In the genomic region with DNA sequence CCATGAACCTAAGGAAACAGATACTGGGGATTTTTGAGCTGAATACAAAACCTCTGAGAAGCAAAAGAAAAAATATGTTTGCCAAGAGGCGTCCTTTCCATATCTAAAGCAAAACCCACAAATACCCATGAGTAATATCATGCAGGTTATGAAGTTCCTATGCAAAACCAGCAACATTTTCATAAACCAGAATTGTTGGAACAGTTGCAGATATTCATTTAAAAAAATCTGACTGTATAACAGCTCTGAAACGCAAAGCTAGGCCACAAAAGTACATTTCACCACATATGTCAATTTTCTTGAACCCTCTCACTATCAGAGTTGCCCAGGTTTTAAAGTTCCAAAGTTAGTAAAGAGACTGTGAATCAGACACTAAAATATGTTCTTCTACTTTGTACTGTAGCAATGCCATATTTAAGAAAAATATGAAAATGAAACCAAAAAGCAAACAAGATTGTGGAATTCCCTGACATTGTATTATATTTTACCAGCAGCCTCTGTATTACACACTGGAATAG, we compare ENCODE assay signal across 9 cellular contexts. TPM values are rescaled to one million over a fixed set of nuclear protein-coding genes. Genes with fewer than 3 reads are reported as not detected.
DNase-seq lines count a peak whose midpoint lies in the region; ATAC-seq and TF ChIP-seq lines count a peak whose summit lies in the region.
"Had no signal": no experiment of that assay in that cellular context is flagged by ENCODE, and none has a peak within 500 bp of the region (broad histone marks: within the 10 kb centered on the region; RNA-seq: fewer than 3 reads in every experiment).

No MANE protein-coding gene starts in this region.

- H3K9me3 ChIP-seq in SU-DHL-6 (ENCODE audit: insufficient read depth, low read length) (0 out of 2 replicates have a peak, but pooled peaks cover 5% of the 10 kb centered on the region), mesenchymal stem cell (ENCODE audit: control insufficient read depth, low read length) (no peaks in the 10 kb centered on the region), thyroid gland (no peaks in the 10 kb centered on the region)

- 81% methylated on average over 2 of the region's 2 CpGs for WGBS in mesenchymal stem cell
- 37 to 43% methylated on average over 2 of the region's 2 CpGs for WGBS in lower leg skin, 2 donors
- 59 to 81% methylated on average over 2 of the region's 2 CpGs for WGBS in thyroid gland, 2 donors

- H3K4me3 ChIP-seq in SU-DHL-6 (ENCODE audit: insufficient read depth, low read length, poor library complexity, severe bottlenecking) (no peak overlapping the region), mesenchymal stem cell (ENCODE audit: insufficient read depth in 1 of 2, low read depth in 1 of 2, low read length in 2 of 2) (peak overlapping the region in 1 of 2 experiments; percentile 39), lower leg skin (ENCODE audit: low read depth, poor library complexity, severe bottlenecking) (no peak overlapping the region), thyroid gland (replicated peaks in 1 of 3) (no peak overlapping the region)

- H2BK15ac ChIP-seq in mesenchymal stem cell (ENCODE audit: low read depth, poor library complexity, severe bottlenecking): no peak overlapping the region

- H4K8ac ChIP-seq in mesenchymal stem cell (ENCODE audit: low read length): no peak overlapping the region

- ATAC-seq in HG02588 (IDR thresholded peaks at IDR 0.05; ENCODE audit: unreplicated experiment): peak; percentile 36
- no peak for ATAC-seq in HG03108 (IDR thresholded peaks at IDR 0.05; ENCODE audit: unreplicated experiment)

- no peak overlapping the region for H3K14ac ChIP-seq in mesenchymal stem cell (ENCODE audit: low read length in 2 of 2)

- H2AFZ ChIP-seq in SU-DHL-6 (ENCODE audit: low read depth, low read length, severe bottlenecking) (peak overlapping the region; percentile 78), mesenchymal stem cell (ENCODE audit: low read depth, low read length) (no peak overlapping the region)

- H3K9me2 ChIP-seq in SU-DHL-6 (replicated peaks; ENCODE audit: insufficient read depth, low read length): no peaks in the 10 kb centered on the region

- POLR2A ChIA-PET in GM10248 (lab: Yijun Ruan, JAX): no interaction called here

- H3K4me2 ChIP-seq in SU-DHL-6 (ENCODE audit: low read depth, low read length, poor library complexity, severe bottlenecking) (peak overlapping the region; percentile 44), mesenchymal stem cell (ENCODE audit: low read length, poor library complexity, severe bottlenecking) (no peak overlapping the region)

- no peaks in the 10 kb centered on the region for H3K79me2 ChIP-seq in SU-DHL-6 (ENCODE audit: insufficient read depth, low read length)

- H2BK120ac ChIP-seq in mesenchymal stem cell (ENCODE audit: low read depth, low read length): no peak overlapping the region

- H3K18ac ChIP-seq in mesenchymal stem cell (ENCODE audit: low read depth in 1 of 2, low read length in 2 of 2): no peak overlapping the region

- no peak overlapping the region for H2AK5ac ChIP-seq in mesenchymal stem cell (ENCODE audit: low read length, severe bottlenecking)

- H3K79me1 ChIP-seq in mesenchymal stem cell (replicated peaks; ENCODE audit: low read length, poor library complexity, severe bottlenecking): no peaks in the 10 kb centered on the region

- no peak overlapping the region for H2BK12ac ChIP-seq in mesenchymal stem cell (ENCODE audit: low read length in 2 of 2)

- DNase-seq in GM10248 (ENCODE audit: extremely low spot score) (peak; percentile 26), mesenchymal stem cell (peak; percentile 34), lower leg skin (ENCODE audit: low spot score in 2 of 2) (no peak), NCI-H187 treated with DMSO at 0.1 percent for 48 hours (lab: John Stamatoyannopoulos, UW) (no peak), thyroid gland (no peak)
- DNase-seq: stimulated activated naive CD4-positive, alpha-beta T cell treated with Interleukin-2 at 50 U/mL for 16 hours had no signal

- H3K36me3 ChIP-seq in SU-DHL-6 (ENCODE audit: low read length) (no peaks in the 10 kb centered on the region), mesenchymal stem cell (ENCODE audit: control insufficient read depth in 1 of 2, insufficient read depth in 2 of 2, low read depth in 1 of 2, low read length in 2 of 2) (no peaks in the 10 kb centered on the region), thyroid gland (no peaks in the 10 kb centered on the region)

- no peak overlapping the region for H2BK5ac ChIP-seq in mesenchymal stem cell (ENCODE audit: low read depth, low read length, poor library complexity, severe bottlenecking)

- H3F3A ChIP-seq in SU-DHL-6 (ENCODE audit: insufficient read depth): peaks cover 5% of the 10 kb centered on the region; the same call in 1 of the 2 replicates

- H3K9ac ChIP-seq in SU-DHL-6 (ENCODE audit: low read length): no peak overlapping the region
- H3K9ac ChIP-seq in mesenchymal stem cell (ENCODE audit: low read length): peak overlapping the region; percentile 80

- H3K23ac ChIP-seq in mesenchymal stem cell (ENCODE audit: low read length in 2 of 2): no peak overlapping the region

- H4K91ac ChIP-seq in mesenchymal stem cell (ENCODE audit: low read length): no peak overlapping the region

- intact Hi-C loops in lower leg skin (cut with DNase I; ENCODE audit: low total_unique reads): no loop called here
- intact Hi-C loops in thyroid gland (cut with DNase I): no loop called here

- H3K27ac ChIP-seq in SU-DHL-6 (ENCODE audit: low read depth, low read length) (0 out of 2 replicates have a peak overlapping the region, but pooled peaks have one; percentile 9), mesenchymal stem cell (ENCODE audit: low read length, poor library complexity, severe bottlenecking) (peak overlapping the region; percentile 10), thyroid gland (no peak overlapping the region)

- H3K4me1 ChIP-seq in mesenchymal stem cell (ENCODE audit: control insufficient read depth, insufficient read depth, low read depth, low read length) (peaks cover 3% of the 10 kb centered on the region), thyroid gland (peaks cover 0 to 21% of the 10 kb centered on the region in 2 donors)

- H3K27me3 ChIP-seq in SU-DHL-6 (ENCODE audit: low read length): no peaks in the 10 kb centered on the region
- no peaks in the 10 kb centered on the region for H3K27me3 ChIP-seq in mesenchymal stem cell (ENCODE audit: control insufficient read depth in 1 of 2, insufficient read depth in 1 of 2, low read length in 2 of 2)
- no peaks in the 10 kb centered on the region for H3K27me3 ChIP-seq in thyroid gland

- no peaks in the 10 kb centered on the region for H4K20me1 ChIP-seq in SU-DHL-6 (ENCODE audit: low read depth, low read length)

- no peak for TF ChIP-seq POLR2A in lower leg skin (IDR thresholded peaks at IDR 0.05)
- TF ChIP-seq POLR2A in thyroid gland (IDR thresholded peaks at IDR 0.05): no peak

- TF ChIP-seq CTCF in GM10248 (IDR thresholded peaks at IDR 0.05; ENCODE audit: control extremely low read depth, extremely low read depth, low read depth, missing control alignments) (no peak), SU-DHL-6 (IDR thresholded peaks at IDR 0.05; ENCODE audit: insufficient read depth, low read length, poor library complexity, severe bottlenecking) (no peak), lower leg skin (IDR thresholded peaks at IDR 0.05) (no peak), thyroid gland (IDR thresholded peaks at IDR 0.05) (no peak)

- no peak overlapping the region for H3K4ac ChIP-seq in mesenchymal stem cell (ENCODE audit: low read depth in 1 of 2, low read length in 2 of 2)

- CTCF ChIA-PET in GM10248 (lab: Yijun Ruan, JAX): interaction anchor here (1.3 kb wide), 1 partner anchor 17 kb away, joined by 4 read pairs; no protein-coding TSS in a partner anchor

RNA-seq across cellular contexts. Expression of a gene that starts 33.8 kb away (rescaled TPM):
- 346 TPM for polyA plus RNA-seq in mesenchymal stem cell (2013, experiment 1 of 2)
- polyA plus RNA-seq in mesenchymal stem cell (2013, experiment 2 of 2): 339 TPM
- total RNA-seq in lower leg skin: 10 to 100 TPM; 48.8 to 88.8 (median 57.4) TPM
- 100 to 1,000 TPM; 137 to 295 (median 158) TPM for total RNA-seq in thyroid gland

Comparison
In these comparisons a context has a peak if more than half of its experiments do, and no peak if none do; other contexts are left out.
1. DNase-seq: peak in GM10248 (single experiment) and mesenchymal stem cell (single experiment); none in lower leg skin (0 of 2), NCI-H187 treated with DMSO at 0.1 percent for 48 hours (single experiment) and thyroid gland (0 of 2).
2. H3K27ac ChIP-seq: peak in SU-DHL-6 (single experiment) and mesenchymal stem cell (single experiment); none in thyroid gland (0 of 3).